ENCODE assay signal across 25 cellular contexts in genomic region chr21:26224351-26224750, GRCh38.
"Had no signal": no experiment of that assay in that cellular context is flagged by ENCODE, and none has a peak within 500 bp of the region (broad histone marks: within the 10 kb centered on the region; RNA-seq: fewer than 3 reads in every experiment).

No MANE protein-coding gene starts in this region.

- H3K4me3 ChIP-seq: left ventricle myocardium inferior, lung, ovary, thyroid gland, upper lobe of right lung had no signal

- ATAC-seq: naive thymus-derived CD4-positive, alpha-beta T cell; natural killer cell treated with Interleukin-12 subunit alpha and Interleukin-12 subunit beta and Interleukin-15 and Interleukin-18, amount 100 ng/mL, for 72 hours; right cardiac atrium; sciatic nerve; stimulated activated memory B cell treated with anti-CD40 and anti-IgM and Interleukin-4, amounts not matched to agents 10 μg/mL and 1 μg/mL and 100 μg/mL, for 72 hours; stimulated activated naive CD8-positive, alpha-beta T cell treated with anti-CD3 and anti-CD28 coated beads, Interleukin-15, amount 100 ng/mL, for 72 hours; upper lobe of right lung had no signal

- H3K4me1 ChIP-seq: left ventricle myocardium inferior, thyroid gland, upper lobe of right lung had no signal

- H3K27ac ChIP-seq: left ventricle myocardium inferior, ovary, thyroid gland, upper lobe of right lung had no signal

- DNase-seq: head of caudate nucleus; hippocampal formation; left ventricle myocardium inferior; mesendoderm; naive thymus-derived CD4-positive, alpha-beta T cell; ovary; retina; right cardiac atrium; small intestine; stimulated activated CD4-positive, alpha-beta T cell treated with anti-CD3 and anti-CD28 coated beads, Interleukin-1b, Interleukin-23, amount 100 ng/mL, for 48 hours; stimulated activated CD4-positive, alpha-beta T cell treated with anti-CD3 and anti-CD28 coated beads, Interleukin-2, amount 100 ng/mL, for 48 hours; stimulated activated CD4-positive, alpha-beta T cell treated with anti-CD3 and anti-CD28 coated beads, Interleukin-4, amount 100 ng/mL, for 4 hours; stimulated activated CD8-positive, alpha-beta memory T cell treated with anti-CD3 and anti-CD28 coated beads, Interleukin-4, amount 100 ng/mL, for 48 hours; stimulated activated naive CD4-positive, alpha-beta T cell treated with Interleukin-2 at 50 U/mL for 16 hours; stimulated activated naive CD8-positive, alpha-beta T cell treated with anti-CD3 and anti-CD28 coated beads, Interleukin-15, amount 100 ng/mL, for 72 hours; substantia nigra; thyroid gland; trophoblast cell; upper lobe of right lung had no signal

- FAIRE-seq: keratinocyte, small intestine, urothelium cell line had no signal

- H3K27me3 ChIP-seq: ovary, thyroid gland, upper lobe of right lung had no signal

- H3K9me3 ChIP-seq: left ventricle myocardium inferior, ovary, thyroid gland, upper lobe of right lung had no signal

- H3K36me3 ChIP-seq: left ventricle myocardium inferior, ovary, thyroid gland, upper lobe of right lung had no signal
